Comparison of ENCODE assay signal across 10 cellular contexts in the genomic region with DNA sequence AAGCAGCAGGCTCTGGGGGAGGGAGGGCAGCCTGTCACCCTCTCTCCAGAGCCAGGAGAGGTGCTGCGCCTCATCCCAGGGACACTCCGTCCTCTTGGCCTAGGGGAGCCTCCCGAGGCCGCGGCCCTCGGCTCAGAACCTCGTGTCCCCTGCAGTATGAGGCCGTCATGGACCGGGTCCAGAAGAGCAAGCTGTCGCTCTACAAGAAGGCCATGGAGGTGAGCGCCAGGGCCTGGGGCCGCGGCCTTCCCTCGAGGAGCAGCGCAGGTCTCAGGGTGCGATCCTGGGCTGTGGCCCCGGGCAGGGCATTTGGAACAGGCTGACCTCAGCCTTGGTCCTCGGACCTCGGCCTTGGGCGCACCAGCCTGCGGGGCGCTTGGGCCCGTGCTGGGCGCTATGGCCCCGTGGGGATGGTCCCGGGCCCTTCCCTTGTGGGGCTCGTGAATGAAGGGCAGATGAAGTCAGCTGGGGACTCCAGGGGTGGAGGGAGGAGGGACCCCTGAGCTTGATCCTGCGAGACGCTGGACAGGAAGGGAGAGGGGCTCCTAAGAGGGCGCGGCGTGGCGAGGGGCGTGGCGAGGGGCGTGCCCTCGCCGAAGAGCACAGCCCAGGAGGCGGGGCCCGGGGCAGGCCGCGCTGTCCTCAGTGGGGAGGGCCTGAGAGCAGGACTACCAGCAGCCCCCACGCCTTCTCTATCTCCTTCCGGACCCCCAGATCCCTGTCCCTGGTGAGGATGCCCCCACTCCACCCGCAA. TPM values are rescaled to one million over a fixed set of nuclear protein-coding genes. Genes with fewer than 3 reads are reported as not detected.
DNase-seq lines count a peak whose midpoint lies in the region; ATAC-seq and TF ChIP-seq lines count a peak whose summit lies in the region.
"Had no signal": no experiment of that assay in that cellular context is flagged by ENCODE, and none has a peak within 500 bp of the region (broad histone marks: within the 10 kb centered on the region; RNA-seq: fewer than 3 reads in every experiment).

No MANE protein-coding gene starts in this region.

- H3K9ac ChIP-seq in rectal smooth muscle tissue (ENCODE audit: low read length), result no peak overlapping the region

- H3K27me3 Mint-ChIP-seq in CD8-positive, alpha-beta T cell (ENCODE audit: low read depth), result no peaks in the 10 kb centered on the region
- H3K27me3 Mint-ChIP-seq in activated naive CD8-positive, alpha-beta T cell treated with anti-CD3 and anti-CD28 coated beads, Interleukin-2, amount 50 U/mL, for 24 hours, result no peaks in the 10 kb centered on the region

- no peaks in the 10 kb centered on the region for H3K9me2 ChIP-seq in hepatocyte (replicated peaks; ENCODE audit: insufficient read depth)

- H3K27ac Mint-ChIP-seq in CD8-positive, alpha-beta T cell, result no peak overlapping the region
- H3K27ac Mint-ChIP-seq in activated naive CD8-positive, alpha-beta T cell treated with anti-CD3 and anti-CD28 coated beads, Interleukin-2, amount 50 U/mL, for 24 hours, result no peak overlapping the region

- peaks cover 15% of the 10 kb centered on the region for H3K4me1 ChIP-seq in CD8-positive, alpha-beta T cell (ENCODE audit: insufficient read depth, low read length)
- no peaks in the 10 kb centered on the region for H3K4me1 ChIP-seq in hepatocyte (ENCODE audit: insufficient read depth)
- no peaks in the 10 kb centered on the region for H3K4me1 ChIP-seq in rectal smooth muscle tissue (ENCODE audit: control insufficient read depth, insufficient read depth, low read length)
- H3K4me1 ChIP-seq: breast epithelium had no signal

- peak overlapping the region; percentile 67 for H3K4me2 ChIP-seq in hepatocyte

- H4K20me1 ChIP-seq in hepatocyte (ENCODE audit: insufficient read depth, poor library complexity, severe bottlenecking), result no peaks in the 10 kb centered on the region

- peaks cover 68% of the 10 kb centered on the region for H3K36me3 Mint-ChIP-seq in CD8-positive, alpha-beta T cell
- peaks cover 21% of the 10 kb centered on the region for H3K36me3 Mint-ChIP-seq in activated naive CD8-positive, alpha-beta T cell treated with anti-CD3 and anti-CD28 coated beads, Interleukin-2, amount 50 U/mL, for 24 hours (ENCODE audit: low read depth)

- H3K79me2 ChIP-seq in hepatocyte, result no peaks in the 10 kb centered on the region

- no peak for ATAC-seq in CD8-positive, alpha-beta T cell
- ATAC-seq in activated naive CD8-positive, alpha-beta T cell treated with anti-CD3 and anti-CD28 coated beads, Interleukin-2, amount 50 U/mL, for 24 hours, result no peak
- no peak for ATAC-seq in GM18502 (IDR thresholded peaks at IDR 0.05; ENCODE audit: poor library complexity, unreplicated experiment)

- no peak overlapping the region for H3K4me3 Mint-ChIP-seq in CD8-positive, alpha-beta T cell
- no peak overlapping the region for H3K4me3 Mint-ChIP-seq in activated naive CD8-positive, alpha-beta T cell treated with anti-CD3 and anti-CD28 coated beads, Interleukin-2, amount 50 U/mL, for 24 hours

- H3K4me3 ChIP-seq in CD8-positive, alpha-beta T cell (ENCODE audit: low read depth, low read length), result no peak overlapping the region
- H3K4me3 ChIP-seq in hepatocyte, result no peak overlapping the region
- H3K4me3 ChIP-seq in rectal smooth muscle tissue (ENCODE audit: low read length), result peak overlapping the region; percentile 54
- H3K4me3 ChIP-seq: breast epithelium had no signal

- TF ChIP-seq CTCF in CD8-positive, alpha-beta T cell (IDR thresholded peaks at IDR 0.05), result no peak
- no peak for TF ChIP-seq CTCF in hepatocyte (IDR thresholded peaks at IDR 0.05; ENCODE audit: poor library complexity)

- no peak overlapping the region for H3K27ac ChIP-seq in CD8-positive, alpha-beta T cell (ENCODE audit: low read depth, low read length)
- no peak overlapping the region for H3K27ac ChIP-seq in hepatocyte
- no peak overlapping the region for H3K27ac ChIP-seq in rectal smooth muscle tissue (ENCODE audit: low read depth, low read length)
- H3K27ac ChIP-seq in caudate nucleus (ENCODE audit: low read depth, low read length), result no peak overlapping the region
- H3K27ac ChIP-seq: breast epithelium had no signal

- peak in 4 of 7 experiments; percentile 2 to 45 (median 6) for DNase-seq in CD8-positive, alpha-beta T cell
- peak; percentile 1 for DNase-seq in activated naive CD8-positive, alpha-beta T cell treated with anti-CD3 and anti-CD28 coated beads, Interleukin-2, amount 50 U/mL, for 24 hours
- DNase-seq in hepatocyte (ENCODE audit: low spot score) (no peak), anterior cingulate cortex (lab: John Stamatoyannopoulos, UW) (no peak), caudate nucleus (lab: John Stamatoyannopoulos, UW) (no peak), NCI-H1105 treated with DMSO at 0.1 percent for 48 hours (lab: John Stamatoyannopoulos, UW) (no peak)
- DNase-seq: NCI-H524 had no signal

- H2AFZ ChIP-seq in hepatocyte, result no peak overlapping the region

- CTCF ChIA-PET in CD8-positive, alpha-beta T cell (lab: Charles Lee), result interaction anchor here (1.1 to 9.9 kb wide), 3 partner anchors 14 to 52 kb away, joined by 3 to 97 read pairs (median 3); no protein-coding TSS in a partner anchor

- H3K27me3 ChIP-seq in CD8-positive, alpha-beta T cell (ENCODE audit: insufficient read depth, low read length), result no peaks in the 10 kb centered on the region
- no peaks in the 10 kb centered on the region for H3K27me3 ChIP-seq in hepatocyte
- no peaks in the 10 kb centered on the region for H3K27me3 ChIP-seq in rectal smooth muscle tissue (ENCODE audit: control insufficient read depth, insufficient read depth, low read length)
- H3K27me3 ChIP-seq: breast epithelium had no signal

- peaks cover 26% of the 10 kb centered on the region for H3K4me1 Mint-ChIP-seq in CD8-positive, alpha-beta T cell (ENCODE audit: low read depth)
- H3K4me1 Mint-ChIP-seq in activated naive CD8-positive, alpha-beta T cell treated with anti-CD3 and anti-CD28 coated beads, Interleukin-2, amount 50 U/mL, for 24 hours, result peaks cover 21% of the 10 kb centered on the region

- POLR2A ChIA-PET in CD8-positive, alpha-beta T cell (lab: Charles Lee), result no interaction called here

- intact Hi-C loops in CD8-positive, alpha-beta T cell (cut with DNase I, micrococcal nuclease), result no loop called here

- no peaks in the 10 kb centered on the region for H3K9me3 ChIP-seq in CD8-positive, alpha-beta T cell (ENCODE audit: low read length)
- H3K9me3 ChIP-seq in hepatocyte (ENCODE audit: low read depth), result no peaks in the 10 kb centered on the region
- H3K9me3 ChIP-seq: breast epithelium had no signal

- H3K36me3 ChIP-seq in CD8-positive, alpha-beta T cell (ENCODE audit: insufficient read depth, low read length), result peaks cover 37% of the 10 kb centered on the region
- H3K36me3 ChIP-seq in hepatocyte (replicated peaks; ENCODE audit: insufficient read depth, low read depth) (no peaks in the 10 kb centered on the region), rectal smooth muscle tissue (ENCODE audit: control insufficient read depth, insufficient read depth, low read length) (no peaks in the 10 kb centered on the region)
- H3K36me3 ChIP-seq: breast epithelium had no signal

- 58% methylated on average over 37 of the region's 45 CpGs for WGBS in hepatocyte (ENCODE audit: low lambda C conversion rate, missing lambda C conversion rate)

- H3K9me3 Mint-ChIP-seq in CD8-positive, alpha-beta T cell, result no peaks in the 10 kb centered on the region
- H3K9me3 Mint-ChIP-seq in activated naive CD8-positive, alpha-beta T cell treated with anti-CD3 and anti-CD28 coated beads, Interleukin-2, amount 50 U/mL, for 24 hours, result no peaks in the 10 kb centered on the region

RNA-seq across cellular contexts. Expression of gene PSTPIP1, which starts 32.9 kb away (rescaled TPM):
- total RNA-seq in CD8-positive, alpha-beta T cell, result 10 to 100 TPM; 86.7 to 88.0 TPM
- total RNA-seq in hepatocyte, result not detected in 2 replicates
- 0.69 TPM in 1 of 2 replicates, not detected in the other for polyA plus RNA-seq in hepatocyte

RNA-seq across cellular contexts. Expression of gene TSPAN3, which starts 43.0 kb away (rescaled TPM):
- 10 to 100 TPM; 21.4 to 22.7 TPM for total RNA-seq in CD8-positive, alpha-beta T cell
- total RNA-seq in hepatocyte, result 514 and 616 TPM in 2 replicates
- 497 and 540 TPM in 2 replicates for polyA plus RNA-seq in hepatocyte

Comparison
In these comparisons a context has a peak if more than half of its experiments do, and no peak if none do; other contexts are left out.
1. DNase-seq: peak in CD8-positive, alpha-beta T cell (4 of 7) and activated naive CD8-positive, alpha-beta T cell treated with anti-CD3 and anti-CD28 coated beads, Interleukin-2, amount 50 U/mL, for 24 hours (single experiment); none in hepatocyte (single experiment), anterior cingulate cortex (0 of 58), caudate nucleus (0 of 61) and NCI-H1105 treated with DMSO at 0.1 percent for 48 hours (single experiment).
2. RNA of gene PSTPIP1, which starts 32.9 kb away (total RNA-seq): 86.7 to 88.0 TPM in CD8-positive, alpha-beta T cell; not detected in hepatocyte; every median in the first group is over 10 times any median in the second.
3. RNA of gene TSPAN3, which starts 43.0 kb away (total RNA-seq): 514 to 616 TPM in hepatocyte; 21.4 to 22.7 TPM in CD8-positive, alpha-beta T cell; every median in the first group is over 10 times any median in the second.